In the genomic region with DNA sequence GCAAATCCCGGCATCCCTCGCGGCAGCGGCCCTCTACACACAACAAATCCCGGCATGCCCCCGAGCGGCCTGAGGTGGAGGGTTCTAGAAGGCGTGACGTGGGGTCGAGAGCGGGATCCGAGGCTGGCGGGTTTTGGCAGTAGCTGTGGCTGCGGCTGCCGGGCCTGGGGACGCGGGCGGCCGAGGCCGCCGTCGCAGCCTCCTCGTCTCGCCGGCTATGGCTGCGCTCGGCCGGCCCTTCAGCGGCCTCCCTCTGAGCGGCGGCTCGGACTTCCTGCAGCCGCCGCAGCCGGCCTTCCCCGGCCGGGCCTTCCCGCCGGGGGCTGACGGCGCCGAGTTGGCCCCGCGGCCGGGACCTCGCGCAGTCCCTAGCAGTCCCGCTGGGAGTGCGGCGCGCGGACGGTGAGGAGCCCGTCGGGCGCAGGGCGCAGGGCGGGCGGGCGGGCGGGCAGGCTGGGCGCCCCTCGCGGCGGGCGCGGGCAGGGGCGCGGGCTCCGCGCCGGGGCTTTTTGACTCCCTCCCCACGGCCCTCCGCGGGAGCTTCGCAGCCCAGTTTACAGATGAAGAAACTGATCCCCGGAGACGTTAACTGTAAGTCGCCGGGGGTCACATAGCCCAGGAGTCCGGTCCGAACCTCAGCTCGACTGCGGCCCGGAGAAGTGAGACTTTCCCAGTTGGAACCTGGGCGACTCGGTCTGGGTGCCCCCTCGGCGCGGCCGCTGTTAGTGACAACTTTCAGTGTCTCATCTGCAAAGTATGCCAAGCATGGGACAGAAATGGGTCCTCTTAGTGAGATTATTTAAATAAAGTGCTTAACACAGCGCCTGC, we compare ENCODE assay signal across 1 cellular context.
TF ChIP-seq lines count a peak whose summit lies in the region.

CCDC117 (plus strand) TSS at position 63 of the 828 bp plus-strand sequence; CDS start at position 218, 155 bp downstream.

TF ChIP-seq in IMR-90, 13 proteins besides CTCF, POLR2A, EP300 and RAD21 (continued from another document):
- peak; percentile 68; the same call in 1 of the 2 replicates for TF ChIP-seq MXI1 (IDR thresholded peaks at IDR 0.05; ENCODE audit: borderline replicate concordance, low read depth, low read length)
- peak; percentile 73 for TF ChIP-seq RCOR1 (IDR thresholded peaks at IDR 0.05; ENCODE audit: insufficient replicate concordance, low read length)
- no peak for TF ChIP-seq BHLHE40 (IDR thresholded peaks at IDR 0.05; ENCODE audit: low read depth, low read length)
